ENCODE assay signal across 8 cellular contexts in the genomic region with DNA sequence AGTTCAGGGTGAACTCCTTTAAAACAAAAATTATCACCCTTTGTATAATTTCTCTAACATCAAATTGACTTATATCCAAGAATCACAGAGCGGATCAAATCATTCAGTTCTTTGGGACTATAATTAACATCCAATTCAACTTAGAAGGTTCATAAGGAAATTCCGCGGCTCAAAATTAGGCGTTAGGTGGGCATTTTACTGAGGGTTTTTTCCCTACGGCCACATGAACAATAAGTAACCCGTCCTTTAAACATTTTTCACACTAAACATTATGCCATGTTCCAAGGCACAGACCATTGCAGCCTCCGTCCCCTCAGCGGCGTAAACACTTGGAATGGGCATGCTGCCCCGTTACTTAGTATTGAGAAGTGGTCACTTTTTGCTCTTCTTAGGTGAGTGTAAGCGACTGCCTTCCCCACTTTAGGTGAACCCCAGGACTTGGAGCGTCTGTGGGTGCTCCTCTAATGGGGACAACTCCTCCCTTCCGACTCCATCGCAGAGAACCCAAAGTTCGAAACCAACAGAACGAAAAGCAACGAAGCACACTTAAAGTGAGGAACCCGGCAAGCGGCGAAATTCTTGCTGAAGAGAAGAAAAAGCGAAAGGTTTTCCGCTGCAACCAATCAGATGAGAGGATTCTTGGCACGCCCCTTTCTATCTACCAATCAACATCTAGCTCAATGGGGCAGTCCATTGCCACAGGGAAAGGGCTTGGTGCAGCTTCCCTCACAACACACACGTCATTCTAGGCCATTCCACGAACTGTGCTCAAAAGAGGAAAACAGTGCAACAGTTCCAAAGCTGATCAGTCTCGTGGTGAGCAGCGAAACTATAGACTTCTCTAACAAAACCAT. TPM values are rescaled to one million over a fixed set of nuclear protein-coding genes. Genes with fewer than 3 reads are reported as not detected.
DNase-seq lines count a peak whose midpoint lies in the region; ATAC-seq and TF ChIP-seq lines count a peak whose summit lies in the region.

No MANE protein-coding gene starts in this region.

- intact Hi-C loops in left colon (cut with DNase I, micrococcal nuclease), result no loop called here

- no peak for TF ChIP-seq CTCF in coronary artery (IDR thresholded peaks at IDR 0.05)

- peak; percentile 98 for DNase-seq in Ammon's horn (ENCODE audit: low spot score)
- peak; percentile 97 for DNase-seq in NCI-H446 treated with DMSO at 0.1 percent for 48 hours (lab: John Stamatoyannopoulos, UW)
- DNase-seq in activated CD4-positive, alpha-beta T cell treated with anti-CD3 and anti-CD28 coated beads for 1 hour, result peak; percentile 75
- DNase-seq in coronary artery (ENCODE audit: low spot score), result peak; percentile 96
- DNase-seq in left colon, result peak; percentile 81 to 94
- DNase-seq in stimulated activated CD4-positive, alpha-beta T cell treated with anti-CD3 and anti-CD28 coated beads, Interleukin-1b, Interleukin-23, amount 100 ng/mL, for 48 hours, result peak; percentile 87

- peak; percentile 79 for TF ChIP-seq POLR2A in GM19099 (IDR thresholded peaks at IDR 0.05; ENCODE audit: extremely low read depth, insufficient read length, low read depth)

- peak overlapping the region; percentile 81 for H3K4me3 ChIP-seq in coronary artery

- H3K27ac ChIP-seq in coronary artery, result peak overlapping the region; percentile 95 to 98

- ATAC-seq in HG03378 (IDR thresholded peaks at IDR 0.05; ENCODE audit: unreplicated experiment) (peak; percentile 77), left colon (peak; percentile 78)

RNA-seq across cellular contexts. Expression of gene SUCO, which starts 0.9 kb away (rescaled TPM):
- 10 to 100 TPM; 24.8 to 26.9 TPM for total RNA-seq in left colon

Comparison
In these comparisons a context has a peak if more than half of its experiments do, and no peak if none do; other contexts are left out.
1. Peak in every context shown above with its lines: DNase-seq, ATAC-seq, H3K4me3 ChIP-seq and H3K27ac ChIP-seq.